In the genomic region with DNA sequence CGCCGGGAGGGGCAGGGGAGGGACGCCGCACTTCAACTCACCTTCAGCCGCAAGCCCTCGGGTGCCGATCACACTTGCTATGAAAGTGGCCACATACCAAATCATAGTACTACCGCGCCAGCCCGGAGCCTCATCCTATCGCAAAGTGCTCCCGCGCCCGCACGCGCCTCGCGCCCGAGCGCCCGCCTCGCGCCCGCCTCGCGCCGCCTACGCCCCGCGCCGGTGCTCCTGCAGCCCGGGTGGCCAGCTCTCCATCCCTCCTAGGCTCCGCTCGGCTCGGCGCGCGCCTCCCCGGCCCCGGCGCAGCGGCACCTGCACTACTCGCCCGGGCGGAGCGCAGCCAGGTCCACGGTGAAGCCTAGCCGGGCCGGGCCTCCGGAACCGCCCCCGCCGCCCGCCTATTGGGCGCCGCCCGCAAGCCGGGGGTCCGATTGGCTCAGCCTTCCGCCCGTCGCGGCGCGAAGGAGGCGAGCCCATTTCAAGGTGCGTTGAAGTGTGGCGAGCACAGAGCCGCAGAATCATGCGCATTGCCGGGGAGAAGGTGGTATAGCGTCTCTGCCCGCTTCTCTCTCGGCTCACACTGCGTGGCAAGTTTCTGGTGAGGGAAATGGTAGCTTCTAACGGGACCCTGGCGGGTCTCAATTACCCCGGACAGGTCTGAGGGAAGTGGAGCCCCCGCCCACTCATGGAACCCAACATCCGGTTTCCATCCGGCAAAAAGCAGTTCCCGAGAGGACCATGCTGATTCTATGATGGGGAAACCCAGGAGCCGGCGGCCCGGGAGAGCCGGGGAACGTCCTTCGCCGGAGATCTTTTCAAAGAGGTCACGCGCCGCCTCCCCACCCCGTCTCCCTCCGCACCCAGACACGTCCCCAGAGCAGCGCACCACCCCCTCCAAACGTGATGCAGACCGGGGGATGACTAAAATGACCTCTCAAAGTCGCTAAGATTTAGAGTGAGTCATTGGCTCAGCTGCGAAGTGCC, we compare ENCODE assay signal across 8 cellular contexts. TPM values are rescaled to one million over a fixed set of nuclear protein-coding genes. Genes with fewer than 3 reads are reported as not detected.
A peak's percentile ranks its signal among the peaks of the same experiment; 100 is the strongest.
DNase-seq lines count a peak whose midpoint lies in the region; ATAC-seq and TF ChIP-seq lines count a peak whose summit lies in the region.

Gene IGSF9B (minus strand): TSS at position 319 of the 984 bp plus-strand sequence. CDS start 214 bp downstream, at position 105.

- CTCF ChIA-PET in CD4-positive, alpha-beta T cell (lab: Charles Lee), result interaction anchor here (1.0 to 4.5 kb wide), 6 partner anchors 10 to 251 kb away, joined by 3 to 26 read pairs (median 8); no protein-coding TSS in a partner anchor
- CTCF ChIA-PET in activated naive CD4-positive, alpha-beta T cell treated with anti-CD3 and anti-CD28 coated beads for 36 hours (lab: Charles Lee), result interaction anchor here (1.4 kb wide), 2 partner anchors 9 to 29 kb away, joined by 5 to 8 read pairs; no protein-coding TSS in a partner anchor

- ATAC-seq in CD4-positive, alpha-beta T cell (ENCODE audit: poor library complexity), result peak; percentile 91
- ATAC-seq in GM19455 (IDR thresholded peaks at IDR 0.05; ENCODE audit: unreplicated experiment) (peak; percentile 99), HG03575 (IDR thresholded peaks at IDR 0.05; ENCODE audit: extremely low read depth, insufficient number of reproducible peaks, low FRiP score, unreplicated experiment) (peak; percentile 88), gastroesophageal sphincter (peak; percentile 89)

- H3K36me3 Mint-ChIP-seq in CD4-positive, alpha-beta T cell (ENCODE audit: low read depth), result no peaks in the 10 kb centered on the region
- H3K36me3 Mint-ChIP-seq in activated naive CD4-positive, alpha-beta T cell treated with anti-CD3 and anti-CD28 coated beads for 36 hours (ENCODE audit: low read depth), result no peaks in the 10 kb centered on the region

- no peaks in the 10 kb centered on the region for H3K9me3 ChIP-seq in CD4-positive, alpha-beta T cell (ENCODE audit: control insufficient read depth, low read length)
- no peaks in the 10 kb centered on the region for H3K9me3 ChIP-seq in gastroesophageal sphincter

- no peaks in the 10 kb centered on the region for H3K9me3 Mint-ChIP-seq in CD4-positive, alpha-beta T cell
- no peaks in the 10 kb centered on the region for H3K9me3 Mint-ChIP-seq in activated naive CD4-positive, alpha-beta T cell treated with anti-CD3 and anti-CD28 coated beads for 36 hours

- intact Hi-C loops in CD4-positive, alpha-beta T cell (cut with DNase I, micrococcal nuclease), result loop anchor here (1.0 to 10.0 kb wide), 3 partner anchors 12 to 268 kb away; partner anchors contain the start of genes NCAPD3 (in 2 of the 2) and VPS26B (in 2 of the 2)
- intact Hi-C loops in activated naive CD4-positive, alpha-beta T cell treated with anti-CD3 and anti-CD28 coated beads for 36 hours (cut with micrococcal nuclease), result loop anchor here (1.0 kb wide), 4 partner anchors 12 to 267 kb away; partner anchors contain the start of gene VPS26B

- peak within 1 kb of the TSS; percentile 87 for H3K4me3 Mint-ChIP-seq in CD4-positive, alpha-beta T cell
- peak within 1 kb of the TSS; percentile 85 for H3K4me3 Mint-ChIP-seq in activated naive CD4-positive, alpha-beta T cell treated with anti-CD3 and anti-CD28 coated beads for 36 hours

- POLR2A ChIA-PET in CD4-positive, alpha-beta T cell (lab: Charles Lee), result interaction anchor here (0.6 to 4.5 kb wide), 7 partner anchors 11 to 93 kb away, joined by 3 to 42 read pairs (median 4); no protein-coding TSS in a partner anchor

- peak; percentile 60 to 92 for TF ChIP-seq POLR2A in gastroesophageal sphincter (IDR thresholded peaks at IDR 0.05)

- H3K27ac ChIP-seq in CD4-positive, alpha-beta T cell (ENCODE audit: low read depth, low read length), result no peak within 1 kb of the TSS
- H3K27ac ChIP-seq in gastroesophageal sphincter, result peak within 1 kb of the TSS; percentile 80 to 97 (median 94)

- 0 to 3% methylated on average over 5 to 7 of the region's 100 CpGs for WGBS in gastroesophageal sphincter (ENCODE audit: low coverage in 1 of 2), 2 donors

- H3K4me3 ChIP-seq in gastroesophageal sphincter, result peak within 1 kb of the TSS; percentile 72 to 82

- H3K27me3 Mint-ChIP-seq in CD4-positive, alpha-beta T cell, result peaks cover 20% of the 10 kb centered on the region
- no peaks in the 10 kb centered on the region for H3K27me3 Mint-ChIP-seq in activated naive CD4-positive, alpha-beta T cell treated with anti-CD3 and anti-CD28 coated beads for 36 hours (ENCODE audit: low read depth)

- H3K27me3 ChIP-seq in CD4-positive, alpha-beta T cell (ENCODE audit: control insufficient read depth, insufficient read depth, low read length), result peaks cover 16% of the 10 kb centered on the region
- H3K27me3 ChIP-seq in gastroesophageal sphincter, result no peaks in the 10 kb centered on the region

- peak within 1 kb of the TSS; percentile 77 for H3K27ac Mint-ChIP-seq in CD4-positive, alpha-beta T cell
- H3K27ac Mint-ChIP-seq in activated naive CD4-positive, alpha-beta T cell treated with anti-CD3 and anti-CD28 coated beads for 36 hours, result peak within 1 kb of the TSS; percentile 86

- TF ChIP-seq EP300 in gastroesophageal sphincter (IDR thresholded peaks at IDR 0.05), result no peak

- peaks cover 46% of the 10 kb centered on the region for H3K4me1 Mint-ChIP-seq in CD4-positive, alpha-beta T cell (ENCODE audit: low read depth)
- peaks cover 45% of the 10 kb centered on the region for H3K4me1 Mint-ChIP-seq in activated naive CD4-positive, alpha-beta T cell treated with anti-CD3 and anti-CD28 coated beads for 36 hours (ENCODE audit: low read depth)

- no peaks in the 10 kb centered on the region for H3K36me3 ChIP-seq in gastroesophageal sphincter

- H3K4me1 ChIP-seq in gastroesophageal sphincter, result peaks cover 0 to 66% (median 20%) of the 10 kb centered on the region in 3 donors

- TF ChIP-seq CTCF in CD4-positive, alpha-beta T cell (IDR thresholded peaks at IDR 0.05), result no peak
- peak in 2 of 4 experiments; percentile 7 to 12 for TF ChIP-seq CTCF in gastroesophageal sphincter (IDR thresholded peaks at IDR 0.05)

- DNase-seq in CD4-positive, alpha-beta T cell, result peak; percentile 82 to 94 (median 89)
- DNase-seq in RPMI7951 (ENCODE audit: low read depth), result peak; percentile 65
- peak; percentile 91 for DNase-seq in activated naive CD4-positive, alpha-beta T cell treated with anti-CD3 and anti-CD28 coated beads for 36 hours
- DNase-seq in occipital lobe (lab: John Stamatoyannopoulos, UW), result peak; percentile 89
- DNase-seq in superior temporal gyrus (ENCODE audit: extremely low spot score), result peak; percentile 83

RNA-seq across cellular contexts. Expression of gene IGSF9B, which starts in this region (rescaled TPM):
- total RNA-seq in CD4-positive, alpha-beta T cell, result 10 to 100 TPM; 24.3 to 27.4 TPM
- total RNA-seq in RPMI7951 (2014; rRNA removed; shearing (Covaris generic)), result 0.10 and 0.96 TPM in 2 replicates
- total RNA-seq in activated naive CD4-positive, alpha-beta T cell treated with anti-CD3 and anti-CD28 coated beads for 36 hours, result 10 to 100 TPM; 26.5 to 34.0 TPM
- 100 to 1,000 TPM in 1 of 4 donors, 10 to 100 TPM in 3; 24.1 to 120 (median 43.3) TPM for total RNA-seq in gastroesophageal sphincter
- 5.5 TPM for total RNA-seq in occipital lobe

Comparison
In these comparisons a context has a peak if more than half of its experiments do, and no peak if none do; other contexts are left out.
1. Peak in DNase-seq in RPMI7951; RNA of the gene not detected or under 1 TPM.